ENCODE assay signal across 15 cellular contexts in the genomic region with DNA sequence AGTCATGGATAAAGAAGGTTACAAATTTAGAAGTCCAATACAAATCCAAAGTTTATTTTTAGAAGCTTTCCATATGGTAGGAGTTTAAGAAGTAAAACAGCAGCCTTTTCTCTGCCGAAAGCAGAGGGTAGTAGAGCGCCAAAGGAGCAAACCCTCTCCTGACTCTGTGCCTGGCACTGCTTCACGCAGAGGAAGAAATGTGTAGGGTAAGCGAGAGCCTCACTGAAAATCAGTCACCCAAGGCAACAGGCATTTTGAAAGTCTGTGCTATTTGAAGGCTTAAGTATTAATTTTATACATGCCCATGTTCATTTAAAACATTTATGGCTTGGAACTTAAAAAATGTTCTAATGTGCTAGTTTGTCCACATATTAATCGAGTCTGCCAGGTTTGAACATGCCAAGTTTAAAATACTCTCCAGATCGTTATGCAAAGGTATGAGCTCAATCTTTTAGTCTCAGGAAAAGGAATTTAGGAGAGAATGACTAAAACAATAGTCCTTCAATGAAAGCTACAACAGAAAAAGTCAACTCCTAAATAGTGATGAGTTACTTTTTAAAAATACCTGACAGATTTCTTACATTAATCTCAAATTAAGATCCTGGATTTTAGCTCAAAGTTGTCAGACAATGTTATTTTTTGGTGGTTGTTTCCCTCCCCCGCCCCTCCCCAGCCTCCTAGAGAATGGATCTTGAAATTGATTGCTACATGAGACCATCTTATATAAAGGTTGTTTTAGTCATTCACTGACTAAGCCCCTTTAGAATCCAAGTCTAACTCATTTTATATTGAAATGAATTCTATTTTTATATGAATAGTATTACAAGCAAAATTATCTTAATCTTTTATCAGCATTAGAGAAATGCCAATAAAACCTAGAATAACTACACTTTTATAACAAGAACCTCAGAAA. TPM values are rescaled to one million over a fixed set of nuclear protein-coding genes. Genes with fewer than 3 reads are reported as not detected.
A peak's percentile ranks its signal among the peaks of the same experiment; 100 is the strongest.
DNase-seq lines count a peak whose midpoint lies in the region; ATAC-seq and TF ChIP-seq lines count a peak whose summit lies in the region.
"Had no signal": no experiment of that assay in that cellular context is flagged by ENCODE, and none has a peak within 500 bp of the region (broad histone marks: within the 10 kb centered on the region; RNA-seq: fewer than 3 reads in every experiment).

No MANE protein-coding gene starts in this region.

- H3K79me2 ChIP-seq in OCI-LY3 (ENCODE audit: low read length), result peaks cover 94% of the 10 kb centered on the region

- no peaks in the 10 kb centered on the region for H3K36me3 Mint-ChIP-seq in endodermal cell (ENCODE audit: low read depth)
- H3K36me3 Mint-ChIP-seq in mesothelial cell of epicardium, result no peaks in the 10 kb centered on the region

- H3K4me3 Mint-ChIP-seq in endodermal cell (no peak overlapping the region), mesothelial cell of epicardium (peak overlapping the region; percentile 16)
- H3K4me3 Mint-ChIP-seq: activated naive CD4-positive, alpha-beta T cell treated with anti-CD3 and anti-CD28 coated beads, Interleukin-2, amount 10 ng/mL, durations not matched to agents 7 days and 5 days had no signal

- no peak overlapping the region for H3K27ac Mint-ChIP-seq in endodermal cell
- peak overlapping the region; percentile 98 for H3K27ac Mint-ChIP-seq in mesothelial cell of epicardium
- H3K27ac Mint-ChIP-seq: activated naive CD4-positive, alpha-beta T cell treated with anti-CD3 and anti-CD28 coated beads, Interleukin-2, amount 10 ng/mL, durations not matched to agents 7 days and 5 days had no signal

- H3K36me3 ChIP-seq in OCI-LY3 (replicated peaks; ENCODE audit: low read depth, low read length) (no peaks in the 10 kb centered on the region), endodermal cell (ENCODE audit: control insufficient read depth, insufficient read depth, low read length) (no peaks in the 10 kb centered on the region)

- H3K27ac ChIP-seq in OCI-LY3 (ENCODE audit: low read length) (0 out of 2 replicates have a peak overlapping the region, but pooled peaks have one; percentile 4), endodermal cell (ENCODE audit: low read depth, low read length) (no peak overlapping the region)
- H3K27ac ChIP-seq: HL-60, VCaP had no signal

- H2AFZ ChIP-seq in OCI-LY3 (ENCODE audit: low read depth, low read length), result no peak overlapping the region

- H3K4me1 ChIP-seq in OCI-LY3 (ENCODE audit: low read length) (peaks cover 53% of the 10 kb centered on the region), endodermal cell (ENCODE audit: control insufficient read depth, insufficient read depth, low read length) (peaks cover 9% of the 10 kb centered on the region)

- H3K4me1 Mint-ChIP-seq in endodermal cell, result peaks cover 35% of the 10 kb centered on the region
- H3K4me1 Mint-ChIP-seq in mesothelial cell of epicardium, result peaks cover 71% of the 10 kb centered on the region

- no peaks in the 10 kb centered on the region for H3K9me3 ChIP-seq in OCI-LY3 (ENCODE audit: insufficient read depth, low read length)
- H3K9me3 ChIP-seq in endodermal cell (ENCODE audit: control insufficient read depth, low read length), result no peaks in the 10 kb centered on the region

- 88 to 92% methylated on average over 6 to 7 of the region's 7 CpGs for whole genome bisulfite sequencing in endodermal cell (ENCODE audit: insufficient coverage in 1 of 2, insufficient read length in 1 of 2), 2 experiments

- H3K4me3 ChIP-seq in AG10803 (ENCODE audit: low read length) (no peak overlapping the region; the same call in 1 of the 2 replicates), OCI-LY3 (ENCODE audit: low read length) (peak overlapping the region; percentile 32), endodermal cell (ENCODE audit: low read length) (no peak overlapping the region)

- no peak for ATAC-seq in HG02798 (IDR thresholded peaks at IDR 0.05; ENCODE audit: poor library complexity, unreplicated experiment)
- ATAC-seq: Panc1 had no signal

- H4K20me1 ChIP-seq in OCI-LY3 (ENCODE audit: insufficient read depth, low read length), result 0 out of 2 replicates have a peak, but pooled peaks cover 4% of the 10 kb centered on the region

- DNase-seq in AG10803 (ENCODE audit: low read depth), result peak; percentile 79
- DNase-seq in endodermal cell, result no peak
- no peak for DNase-seq in mesothelial cell of epicardium (ENCODE audit: low spot score in 2 of 2, unreplicated experiment in 2 of 2)
- DNase-seq in mesenteric fat pad (ENCODE audit: low spot score), result no peak
- DNase-seq in NCI-H345 (lab: John Stamatoyannopoulos, UW), result no peak
- no peak for DNase-seq in NCI-H128 (lab: John Stamatoyannopoulos, UW; ENCODE audit: unreplicated experiment)
- DNase-seq: activated naive CD4-positive, alpha-beta T cell treated with anti-CD3 and anti-CD28 coated beads, Interleukin-2, amount 10 ng/mL, durations not matched to agents 7 days and 5 days; islet precursor cell; NCI-H1436; retina had no signal

- H3K9ac ChIP-seq in OCI-LY3 (ENCODE audit: low read length) (peak overlapping the region; percentile 13; the same call in 1 of the 2 replicates), endodermal cell (ENCODE audit: extremely low read depth, low read length, poor library complexity, severe bottlenecking) (peak overlapping the region; percentile 21)

- H3K27me3 Mint-ChIP-seq in endodermal cell (ENCODE audit: insufficient read depth) (no peaks in the 10 kb centered on the region), mesothelial cell of epicardium (ENCODE audit: low read depth) (no peaks in the 10 kb centered on the region)
- H3K27me3 Mint-ChIP-seq: activated naive CD4-positive, alpha-beta T cell treated with anti-CD3 and anti-CD28 coated beads, Interleukin-2, amount 10 ng/mL, durations not matched to agents 7 days and 5 days had no signal

- H3K4me2 ChIP-seq in OCI-LY3 (ENCODE audit: low read length), result peak overlapping the region; percentile 66

- H3K27me3 ChIP-seq in OCI-LY3 (ENCODE audit: low read depth, low read length) (no peaks in the 10 kb centered on the region), endodermal cell (ENCODE audit: control insufficient read depth, insufficient read depth, low read length, poor library complexity, severe bottlenecking) (no peaks in the 10 kb centered on the region)

- no peak; the same call in 1 of the 2 replicates for TF ChIP-seq CTCF in AG10803 (conservative IDR thresholded peaks at IDR 0.05; ENCODE audit: low read length)
- no peak for TF ChIP-seq CTCF in OCI-LY3 (IDR thresholded peaks at IDR 0.05; ENCODE audit: low read depth, low read length)
- no peak for TF ChIP-seq CTCF in endodermal cell (conservative IDR thresholded peaks at IDR 0.05)
- TF ChIP-seq CTCF in mesothelial cell of epicardium (IDR thresholded peaks at IDR 0.05; ENCODE audit: unreplicated experiment), result no peak

- H3K9me3 Mint-ChIP-seq in endodermal cell (no peaks in the 10 kb centered on the region), mesothelial cell of epicardium (no peaks in the 10 kb centered on the region)
- H3K9me3 Mint-ChIP-seq: activated naive CD4-positive, alpha-beta T cell treated with anti-CD3 and anti-CD28 coated beads, Interleukin-2, amount 10 ng/mL, durations not matched to agents 7 days and 5 days had no signal

RNA-seq across cellular contexts. Expression of gene MRTFA, which starts 38.7 kb away (rescaled TPM):
- total RNA-seq in endodermal cell, result 10 to 100 TPM; 43.3 to 44.7 TPM
- 24.1 TPM for polyA plus RNA-seq in endodermal cell (2013, experiment 1 of 2)
- 25.4 TPM for polyA plus RNA-seq in endodermal cell (2013, experiment 2 of 2)
- 105 to 109 TPM (median 108 TPM) in 3 replicates for total RNA-seq in mesothelial cell of epicardium
- 49.8 TPM for total RNA-seq in mesenteric fat pad
